Comparison of ENCODE assay signal across 8 cellular contexts in genomic region chr1:32350785-32351076, GRCh38. TPM values are rescaled to one million over a fixed set of nuclear protein-coding genes. Genes with fewer than 3 reads are reported as not detected.
DNase-seq lines count a peak whose midpoint lies in the region; ATAC-seq and TF ChIP-seq lines count a peak whose summit lies in the region.

No MANE protein-coding gene starts in this region.

- H3K27me3 ChIP-seq in HUES64 (ENCODE audit: insufficient read depth, low read length) (peaks cover 11% of the 10 kb centered on the region), brain microvascular endothelial cell (replicated peaks) (no peaks in the 10 kb centered on the region)
- no peaks in the 10 kb centered on the region for H3K27me3 ChIP-seq in naive thymus-derived CD4-positive, alpha-beta T cell (ENCODE audit: control insufficient read depth in 2 of 2, insufficient read depth in 2 of 2, low read length in 2 of 2)

- intact Hi-C loops in naive thymus-derived CD4-positive, alpha-beta T cell (cut with micrococcal nuclease) = loop anchor here (1.0 to 2.0 kb wide), 14 partner anchors 12 to 466 kb away; partner anchors contain the start of genes BSDC1 (in 2 of the 2), HDAC1 (in 2 of the 2), MARCKSL1 (in 2 of the 2) and TMEM39B (in 2 of the 2)

- H3K36me3 Mint-ChIP-seq in naive thymus-derived CD4-positive, alpha-beta T cell = peaks cover 0 to 10% (median 6%) of the 10 kb centered on the region in 5 donors

- in situ Hi-C loops in brain microvascular endothelial cell (cut with HindIII; ENCODE audit: low pct_ligation_motif_present, low sequenced_read_pairs) = no loop called here

- WGBS in HUES64 = 78% methylated on average over 6 of the region's 6 CpGs

- H3K36me3 ChIP-seq in HUES64 (ENCODE audit: insufficient read depth, low read length) = no peaks in the 10 kb centered on the region
- no peaks in the 10 kb centered on the region for H3K36me3 ChIP-seq in brain microvascular endothelial cell (replicated peaks)
- no peaks in the 10 kb centered on the region for H3K36me3 ChIP-seq in naive thymus-derived CD4-positive, alpha-beta T cell (ENCODE audit: control insufficient read depth in 2 of 3, insufficient read depth in 3 of 3, low read length in 3 of 3)

- H3K27ac Mint-ChIP-seq in naive thymus-derived CD4-positive, alpha-beta T cell = peak overlapping the region; percentile 63 to 96 (median 91)

- no peak for DNase-seq in brain microvascular endothelial cell
- DNase-seq in naive thymus-derived CD4-positive, alpha-beta T cell = no peak
- no peak for DNase-seq in SIG-M5 (lab: John Stamatoyannopoulos, UW)
- DNase-seq in SKM-1 treated with dmso at 0.1 percent for 144 hours (lab: John Stamatoyannopoulos, UW; ENCODE audit: unreplicated experiment) = no peak
- DNase-seq in GM10248 (ENCODE audit: extremely low spot score) = no peak
- no peak for DNase-seq in NCI-H146 (lab: John Stamatoyannopoulos, UW)

- CTCF ChIA-PET in naive thymus-derived CD4-positive, alpha-beta T cell (lab: Charles Lee) = interaction anchor here (1.0 to 1.6 kb wide), 3 partner anchors 15 to 135 kb away, joined by 3 to 5 read pairs (median 4); partner anchors contain the start of gene MARCKSL1
- CTCF ChIA-PET in GM10248 (lab: Yijun Ruan, JAX) = interaction anchor here (1.0 to 1.6 kb wide), 3 partner anchors 13 to 110 kb away, joined by 3 to 7 read pairs (median 5); no protein-coding TSS in a partner anchor

- peaks cover 0 to 2% (median 0%) of the 10 kb centered on the region in 11 donors for H3K9me3 Mint-ChIP-seq in naive thymus-derived CD4-positive, alpha-beta T cell

- peak overlapping the region; percentile 68 to 90 (median 85) for H3K4me3 Mint-ChIP-seq in naive thymus-derived CD4-positive, alpha-beta T cell

- H3K27me3 Mint-ChIP-seq in naive thymus-derived CD4-positive, alpha-beta T cell = peaks cover 0 to 9% (median 0%) of the 10 kb centered on the region in 5 donors

- no peak for ATAC-seq in naive thymus-derived CD4-positive, alpha-beta T cell

- H3K4me1 Mint-ChIP-seq in naive thymus-derived CD4-positive, alpha-beta T cell = peaks cover 35 to 74% (median 62%) of the 10 kb centered on the region in 7 donors

- TF ChIP-seq CTCF in 22Rv1 (IDR thresholded peaks at IDR 0.05) (no peak), brain microvascular endothelial cell (IDR thresholded peaks at IDR 0.05; ENCODE audit: low read depth, low read length, missing control alignments) (no peak), GM10248 (IDR thresholded peaks at IDR 0.05; ENCODE audit: control extremely low read depth, extremely low read depth, low read depth, missing control alignments) (no peak)

- H3K9me3 ChIP-seq in HUES64 (ENCODE audit: insufficient read depth, low read depth, low read length) = peaks cover 6% of the 10 kb centered on the region
- no peaks in the 10 kb centered on the region for H3K9me3 ChIP-seq in naive thymus-derived CD4-positive, alpha-beta T cell (ENCODE audit: control insufficient read depth in 2 of 3, low read length in 3 of 3)

- no peaks in the 10 kb centered on the region; the same call in 1 of the 2 replicates for H3K4me1 ChIP-seq in HUES64 (ENCODE audit: insufficient read depth, low read length)
- peaks cover 6 to 22% of the 10 kb centered on the region in 2 donors for H3K4me1 ChIP-seq in naive thymus-derived CD4-positive, alpha-beta T cell (ENCODE audit: control insufficient read depth in 2 of 2, insufficient read depth in 2 of 2, low read length in 2 of 2)

- H3K27ac ChIP-seq in 22Rv1 = peak overlapping the region; percentile 85
- H3K27ac ChIP-seq in HUES64 (ENCODE audit: low read depth, low read length) = no peak overlapping the region
- H3K27ac ChIP-seq in brain microvascular endothelial cell = no peak overlapping the region
- no peak overlapping the region for H3K27ac ChIP-seq in naive thymus-derived CD4-positive, alpha-beta T cell (ENCODE audit: low read depth, low read length)

- peak overlapping the region; percentile 90; the same call in 1 of the 2 replicates for H3K4me3 ChIP-seq in HUES64 (ENCODE audit: low read length)
- peak overlapping the region; percentile 66 for H3K4me3 ChIP-seq in brain microvascular endothelial cell (ENCODE audit: low read depth, low read length)
- no peak overlapping the region for H3K4me3 ChIP-seq in naive thymus-derived CD4-positive, alpha-beta T cell (ENCODE audit: low read length)

- H3K9ac ChIP-seq in HUES64 (ENCODE audit: low read depth, low read length) = no peak overlapping the region

- POLR2A ChIA-PET in naive thymus-derived CD4-positive, alpha-beta T cell (lab: Charles Lee) = interaction anchor here (0.6 to 5.4 kb wide), 5 partner anchors 14 to 186 kb away, joined by 3 to 55 read pairs (median 3); partner anchors contain the start of gene MARCKSL1
- POLR2A ChIA-PET in GM10248 (lab: Yijun Ruan, JAX) = interaction anchor here (7.6 kb wide), 1 partner anchor 14 kb away, joined by 62 read pairs; the partner anchor contains the start of gene MARCKSL1

RNA-seq across cellular contexts. Expression of gene FAM229A, which starts 11.6 kb away (rescaled TPM):
- polyA plus RNA-seq in HUES64 (2013, experiment 1 of 2) = 2.5 TPM
- 1.9 TPM for polyA plus RNA-seq in HUES64 (2013, experiment 2 of 2)
- 10 to 100 TPM; 11.9 to 37.6 (median 27.7) TPM for total RNA-seq in naive thymus-derived CD4-positive, alpha-beta T cell
- 1 to 10 TPM in 1 of 2 donors, under 1 TPM in 1; 0.32 to 2.5 TPM for polyA plus RNA-seq in naive thymus-derived CD4-positive, alpha-beta T cell

RNA-seq across cellular contexts. Expression of gene TSSK3, which starts 11.6 kb away (rescaled TPM):
- polyA plus RNA-seq in HUES64 (2013, experiment 1 of 2) = 0.20 TPM
- polyA plus RNA-seq in HUES64 (2013, experiment 2 of 2) = not detected
- 1 to 10 TPM in 4 of 5 experiments, under 1 TPM in 1; 0.77 to 7.2 (median 2.7) TPM for total RNA-seq in naive thymus-derived CD4-positive, alpha-beta T cell
- polyA plus RNA-seq in naive thymus-derived CD4-positive, alpha-beta T cell = 1 to 10 TPM in 1 of 2 donors, under 1 TPM in 1; 0.50 to 3.2 TPM

RNA-seq across cellular contexts. Expression of gene MARCKSL1, which starts 14.7 kb away (rescaled TPM):
- polyA plus RNA-seq in HUES64 (2013, experiment 1 of 2) = 545 TPM
- 572 TPM for polyA plus RNA-seq in HUES64 (2013, experiment 2 of 2)
- total RNA-seq in naive thymus-derived CD4-positive, alpha-beta T cell = 10 to 100 TPM; 22.2 to 70.2 (median 41.7) TPM
- polyA plus RNA-seq in naive thymus-derived CD4-positive, alpha-beta T cell = 100 to 1,000 TPM; 175 to 222 TPM

RNA-seq across cellular contexts. Expression of gene BSDC1, which starts 43.5 kb away (rescaled TPM):
- 23.6 TPM for polyA plus RNA-seq in HUES64 (2013, experiment 1 of 2)
- polyA plus RNA-seq in HUES64 (2013, experiment 2 of 2) = 25.2 TPM
- total RNA-seq in naive thymus-derived CD4-positive, alpha-beta T cell = 100 to 1,000 TPM in 4 of 5 experiments, 10 to 100 TPM in 1; 51.7 to 186 (median 121) TPM
- 10 to 100 TPM; 37.6 to 54.9 TPM for polyA plus RNA-seq in naive thymus-derived CD4-positive, alpha-beta T cell

RNA-seq across cellular contexts. Expression of gene HDAC1, which starts 58.8 kb away (rescaled TPM):
- polyA plus RNA-seq in HUES64 (2013, experiment 1 of 2) = 76.7 TPM
- 86.6 TPM for polyA plus RNA-seq in HUES64 (2013, experiment 2 of 2)
- total RNA-seq in naive thymus-derived CD4-positive, alpha-beta T cell = 100 to 1,000 TPM in 4 of 5 experiments, 10 to 100 TPM in 1; 81.8 to 205 (median 174) TPM
- polyA plus RNA-seq in naive thymus-derived CD4-positive, alpha-beta T cell = 100 to 1,000 TPM; 170 to 209 TPM
